17 cellular contexts compared by ENCODE assay signal in the genomic region with DNA sequence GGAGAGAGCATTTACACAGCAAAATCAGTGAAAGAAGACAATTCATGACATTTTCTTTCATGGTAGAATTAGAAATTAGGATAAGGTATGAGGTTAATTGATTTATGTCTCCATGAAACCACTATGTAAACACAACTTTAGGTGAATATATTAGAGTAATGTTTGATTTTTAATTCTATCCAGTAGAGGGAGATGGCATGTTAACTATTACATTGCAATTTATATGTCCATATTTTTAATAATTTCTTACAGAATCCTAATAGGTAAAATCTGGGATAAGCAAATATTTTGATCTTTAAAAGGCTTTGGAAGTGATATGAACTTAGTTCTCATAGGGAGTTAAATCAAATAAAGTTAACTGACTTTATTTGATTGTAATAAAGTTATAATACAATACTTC.
A peak's percentile ranks its signal among the peaks of the same experiment; 100 is the strongest.
DNase-seq lines count a peak whose midpoint lies in the region; ATAC-seq and TF ChIP-seq lines count a peak whose summit lies in the region.
"Had no signal": no experiment of that assay in that cellular context is flagged by ENCODE, and none has a peak within 500 bp of the region (broad histone marks: within the 10 kb centered on the region; RNA-seq: fewer than 3 reads in every experiment).

No MANE protein-coding gene starts in this region.

- no peaks in the 10 kb centered on the region for H4K20me1 ChIP-seq in SK-N-SH (ENCODE audit: insufficient read depth)

- H3F3A ChIP-seq in SK-N-SH (replicated peaks; ENCODE audit: insufficient read depth): no peaks in the 10 kb centered on the region

- no peaks in the 10 kb centered on the region for H3K79me2 ChIP-seq in SK-N-SH (ENCODE audit: insufficient read depth)

- no peaks in the 10 kb centered on the region for H3K9me2 ChIP-seq in SK-N-SH

- POLR2A ChIA-PET in SK-N-SH (lab: Yijun Ruan, JAX): no interaction called here

- H3K4me3 ChIP-seq in left ventricle myocardium inferior: no peak overlapping the region
- H3K4me3 ChIP-seq in SK-N-SH (ENCODE audit: low read depth in 2 of 2, low read length in 1 of 2): no peak overlapping the region
- no peak overlapping the region for H3K4me3 ChIP-seq in fibroblast of the aortic adventitia (ENCODE audit: low read depth, low read length)
- H3K4me3 ChIP-seq in BE2C (ENCODE audit: low read depth, low read length): no peak overlapping the region
- H3K4me3 ChIP-seq in body of pancreas: no peak overlapping the region
- H3K4me3 ChIP-seq: esophagus squamous epithelium, SK-N-MC, uterus had no signal

- peaks cover 14% of the 10 kb centered on the region for H3K9me3 Mint-ChIP-seq in type B pancreatic cell
- H3K9me3 Mint-ChIP-seq: activated CD4-positive, alpha-beta memory T cell treated with anti-CD3 and anti-CD28 coated beads, Interleukin-2, amount 10 ng/mL, durations not matched to agents 7 days and 5 days; activated T-helper 17 cell treated with anti-CD3 and anti-CD28 coated beads, Interleukin-2, amount 50 U/mL, for 72 hours; dendritic cell treated with granulocyte-macrophage colony-stimulating factor and Interleukin-4, amounts not matched to agents 40 ng/mL and 50 ng/mL, for 4 days had no signal

- DNase-seq in left ventricle myocardium inferior (no peak), left cardiac atrium (no peak), SK-N-SH (no peak), fibroblast of the aortic adventitia (ENCODE audit: low read depth) (peak; percentile 36), type B pancreatic cell (ENCODE audit: extremely low spot score, unreplicated experiment) (no peak), BE2C (no peak), NCI-H524 treated with DMSO at 0.1 percent for 48 hours (lab: John Stamatoyannopoulos, UW) (no peak), body of pancreas (no peak)
- DNase-seq: activated CD4-positive, alpha-beta memory T cell treated with anti-CD3 and anti-CD28 coated beads, Interleukin-2, amount 10 ng/mL, durations not matched to agents 7 days and 5 days; AML-193; esophagus squamous epithelium; NCI-H2227 treated with DMSO at 0.1 percent for 48 hours; uterus had no signal

- no peak for TF ChIP-seq POLR2A in body of pancreas (IDR thresholded peaks at IDR 0.05)

- no peak for ATAC-seq in left cardiac atrium
- ATAC-seq in body of pancreas: no peak
- ATAC-seq: activated T-helper 17 cell treated with anti-CD3 and anti-CD28 coated beads, Interleukin-2, amount 50 U/mL, for 72 hours had no signal

- TF ChIP-seq CTCF in left ventricle myocardium inferior (IDR thresholded peaks at IDR 0.05; ENCODE audit: borderline replicate concordance): peak; percentile 45
- peak; percentile 60 for TF ChIP-seq CTCF in SK-N-SH (IDR thresholded peaks at IDR 0.05)
- TF ChIP-seq CTCF in fibroblast of the aortic adventitia (IDR thresholded peaks at IDR 0.05; ENCODE audit: insufficient read depth, low read length): peak; percentile 12
- TF ChIP-seq CTCF in type B pancreatic cell (conservative IDR thresholded peaks at IDR 0.05): peak; percentile 30
- TF ChIP-seq CTCF in BE2C (IDR thresholded peaks at IDR 0.05; ENCODE audit: low read depth, low read length): no peak
- TF ChIP-seq CTCF in body of pancreas (IDR thresholded peaks at IDR 0.05): peak in 1 of 7 experiments; percentile 10

- CTCF ChIA-PET in SK-N-SH (lab: Yijun Ruan, JAX): interaction anchor here (1.1 kb wide), 1 partner anchor 9 kb away, joined by 3 read pairs; no protein-coding TSS in a partner anchor

- H3K27me3 Mint-ChIP-seq in type B pancreatic cell: peaks cover 26% of the 10 kb centered on the region
- H3K27me3 Mint-ChIP-seq: activated CD4-positive, alpha-beta memory T cell treated with anti-CD3 and anti-CD28 coated beads, Interleukin-2, amount 10 ng/mL, durations not matched to agents 7 days and 5 days; activated T-helper 17 cell treated with anti-CD3 and anti-CD28 coated beads, Interleukin-2, amount 50 U/mL, for 72 hours; dendritic cell treated with granulocyte-macrophage colony-stimulating factor and Interleukin-4, amounts not matched to agents 40 ng/mL and 50 ng/mL, for 4 days; IgD-negative memory B cell had no signal

- intact Hi-C loops in left ventricle myocardium inferior (cut with micrococcal nuclease): no loop called here
- intact Hi-C loops in left cardiac atrium (cut with DNase I): loop anchor here in 1 of 2 donors (5.0 kb wide), 2 partner anchors 78 to 372 kb away; a partner anchor contains a TSS
- intact Hi-C loops in body of pancreas (cut with DNase I): no loop called here

- no peak overlapping the region for H2AFZ ChIP-seq in SK-N-SH (ENCODE audit: low read depth)

- H3K36me3 Mint-ChIP-seq in type B pancreatic cell: peaks cover 13% of the 10 kb centered on the region

- H3K9me3 ChIP-seq in left ventricle myocardium inferior (replicated peaks) (no peaks in the 10 kb centered on the region), SK-N-SH (no peaks in the 10 kb centered on the region), BE2C (no peaks in the 10 kb centered on the region), body of pancreas (no peaks in the 10 kb centered on the region)
- H3K9me3 ChIP-seq: esophagus squamous epithelium, uterus had no signal

- no peak for TF ChIP-seq EP300 in SK-N-SH (IDR thresholded peaks at IDR 0.05; ENCODE audit: borderline replicate concordance in 1 of 2, low read depth in 1 of 2, low read length in 1 of 2)

- H3K4me1 Mint-ChIP-seq in type B pancreatic cell (ENCODE audit: unreplicated experiment): peaks cover 10% of the 10 kb centered on the region
- H3K4me1 Mint-ChIP-seq: activated CD4-positive, alpha-beta memory T cell treated with anti-CD3 and anti-CD28 coated beads, Interleukin-2, amount 10 ng/mL, durations not matched to agents 7 days and 5 days; activated T-helper 17 cell treated with anti-CD3 and anti-CD28 coated beads, Interleukin-2, amount 50 U/mL, for 72 hours; IgD-negative memory B cell had no signal

- H3K4me3 Mint-ChIP-seq in type B pancreatic cell: no peak overlapping the region
- H3K4me3 Mint-ChIP-seq: activated CD4-positive, alpha-beta memory T cell treated with anti-CD3 and anti-CD28 coated beads, Interleukin-2, amount 10 ng/mL, durations not matched to agents 7 days and 5 days; activated T-helper 17 cell treated with anti-CD3 and anti-CD28 coated beads, Interleukin-2, amount 50 U/mL, for 72 hours; dendritic cell treated with granulocyte-macrophage colony-stimulating factor and Interleukin-4, amounts not matched to agents 40 ng/mL and 50 ng/mL, for 4 days; IgD-negative memory B cell had no signal

- H3K27ac ChIP-seq in left ventricle myocardium inferior (replicated peaks): no peak overlapping the region
- H3K27ac ChIP-seq in SK-N-SH (ENCODE audit: low read depth in 2 of 2, low read length in 1 of 2): no peak overlapping the region
- H3K27ac ChIP-seq in body of pancreas: no peak overlapping the region
- H3K27ac ChIP-seq: esophagus squamous epithelium, SK-N-MC, uterus had no signal

- H3K36me3 ChIP-seq in left ventricle myocardium inferior (no peaks in the 10 kb centered on the region), SK-N-SH (replicated peaks in 1 of 2; ENCODE audit: control insufficient read depth in 1 of 2, insufficient read depth in 2 of 2, low read length in 1 of 2) (no peaks in the 10 kb centered on the region), BE2C (no peaks in the 10 kb centered on the region), body of pancreas (replicated peaks in 1 of 2; ENCODE audit: insufficient read depth in 1 of 2, low read depth in 2 of 2) (no peaks in the 10 kb centered on the region)
- H3K36me3 ChIP-seq: esophagus squamous epithelium, uterus had no signal

- no peaks in the 10 kb centered on the region for H3K27me3 ChIP-seq in left ventricle myocardium inferior (ENCODE audit: low read depth)
- H3K27me3 ChIP-seq in SK-N-SH (ENCODE audit: insufficient read depth): no peaks in the 10 kb centered on the region
- H3K27me3 ChIP-seq in BE2C: no peaks in the 10 kb centered on the region
- no peaks in the 10 kb centered on the region for H3K27me3 ChIP-seq in body of pancreas
- H3K27me3 ChIP-seq: esophagus squamous epithelium, uterus had no signal

- no peak overlapping the region for H3K4me2 ChIP-seq in SK-N-SH

- TF ChIP-seq RAD21 in SK-N-SH (IDR thresholded peaks at IDR 0.05; ENCODE audit: low read length): no peak; the same call in 1 of the 2 replicates

- H3K27ac Mint-ChIP-seq in type B pancreatic cell: no peak overlapping the region
- H3K27ac Mint-ChIP-seq: activated CD4-positive, alpha-beta memory T cell treated with anti-CD3 and anti-CD28 coated beads, Interleukin-2, amount 10 ng/mL, durations not matched to agents 7 days and 5 days; activated T-helper 17 cell treated with anti-CD3 and anti-CD28 coated beads, Interleukin-2, amount 50 U/mL, for 72 hours; dendritic cell treated with granulocyte-macrophage colony-stimulating factor and Interleukin-4, amounts not matched to agents 40 ng/mL and 50 ng/mL, for 4 days; IgD-negative memory B cell had no signal

- peaks cover 20% of the 10 kb centered on the region for H3K4me1 ChIP-seq in left ventricle myocardium inferior
- peaks cover 0 to 7% of the 10 kb centered on the region in 2 experiments; a peak in 2 of 4 replicates for H3K4me1 ChIP-seq in SK-N-SH (ENCODE audit: control insufficient read depth in 1 of 2, insufficient read depth in 2 of 2, low read depth in 1 of 2, low read length in 1 of 2)
- H3K4me1 ChIP-seq in BE2C: peaks cover 8% of the 10 kb centered on the region
- H3K4me1 ChIP-seq in body of pancreas: peaks cover 16% of the 10 kb centered on the region
- H3K4me1 ChIP-seq: esophagus squamous epithelium, uterus had no signal

- no peak overlapping the region for H3K9ac ChIP-seq in SK-N-SH

TF ChIP-seq in SK-N-SH, 30 proteins besides CTCF, POLR2A, EP300 and RAD21 (continues in another document):
- TF ChIP-seq POLR2AphosphoS5 (IDR thresholded peaks at IDR 0.05; ENCODE audit: low read depth, low read length): no peak
- TF ChIP-seq FOXJ3 (CRISPR knock-in tag; IDR thresholded peaks at IDR 0.05): no peak
